14 cellular contexts compared by ENCODE assay signal in genomic region chr3:16928386-16929132, GRCh38. TPM values are rescaled to one million over a fixed set of nuclear protein-coding genes. Genes with fewer than 3 reads are reported as not detected.
DNase-seq lines count a peak whose midpoint lies in the region; ATAC-seq and TF ChIP-seq lines count a peak whose summit lies in the region.
"Had no signal": no experiment of that assay in that cellular context is flagged by ENCODE, and none has a peak within 500 bp of the region (broad histone marks: within the 10 kb centered on the region; RNA-seq: fewer than 3 reads in every experiment).

No MANE protein-coding gene starts in this region.

- H3K27me3 Mint-ChIP-seq in stimulated activated naive CD8-positive, alpha-beta T cell treated with anti-CD3 and anti-CD28 coated beads, Interleukin-15, Interleukin-2, amounts not matched to agents 100 ng/mL and 50 ng/mL, for 24 hours = no peaks in the 10 kb centered on the region
- no peaks in the 10 kb centered on the region for H3K27me3 Mint-ChIP-seq in stimulated activated naive CD8-positive, alpha-beta T cell treated with anti-CD3 and anti-CD28 coated beads, Interleukin-15, amount 100 ng/mL, for 72 hours
- H3K27me3 Mint-ChIP-seq in T-cell = no peaks in the 10 kb centered on the region
- H3K27me3 Mint-ChIP-seq: activated T-helper 17 cell treated with anti-CD3 and anti-CD28 coated beads, Interleukin-2, amount 50 U/mL, for 72 hours had no signal

- DNase-seq in stimulated activated naive CD8-positive, alpha-beta T cell treated with anti-CD3 and anti-CD28 coated beads, Interleukin-15, amount 100 ng/mL, for 72 hours = no peak
- no peak for DNase-seq in T-cell
- no peak for DNase-seq in glomerular visceral epithelial cell (ENCODE audit: extremely low spot score)
- DNase-seq in foreskin keratinocyte = no peak
- no peak for DNase-seq in right lobe of liver
- DNase-seq: foreskin fibroblast, left lung, NCI-H1048, posterior cingulate gyrus had no signal

- H3K4me3 ChIP-seq in right lobe of liver = no peak overlapping the region
- H3K4me3 ChIP-seq: left lung had no signal

- peaks cover 16% of the 10 kb centered on the region for H3K36me3 Mint-ChIP-seq in stimulated activated naive CD8-positive, alpha-beta T cell treated with anti-CD3 and anti-CD28 coated beads, Interleukin-15, Interleukin-2, amounts not matched to agents 100 ng/mL and 50 ng/mL, for 24 hours (ENCODE audit: low read depth)
- H3K36me3 Mint-ChIP-seq in T-cell = peaks cover 35% of the 10 kb centered on the region

- H3K4me1 Mint-ChIP-seq in stimulated activated naive CD8-positive, alpha-beta T cell treated with anti-CD3 and anti-CD28 coated beads, Interleukin-15, Interleukin-2, amounts not matched to agents 100 ng/mL and 50 ng/mL, for 24 hours (ENCODE audit: low read depth) = peaks cover 77% of the 10 kb centered on the region
- H3K4me1 Mint-ChIP-seq in stimulated activated naive CD8-positive, alpha-beta T cell treated with anti-CD3 and anti-CD28 coated beads, Interleukin-15, amount 100 ng/mL, for 72 hours = peaks cover 59% of the 10 kb centered on the region
- H3K4me1 Mint-ChIP-seq in T-cell = peaks cover 82 to 85% (median 82%) of the 10 kb centered on the region in 3 donors

- ATAC-seq in stimulated activated naive CD8-positive, alpha-beta T cell treated with anti-CD3 and anti-CD28 coated beads, Interleukin-15, amount 100 ng/mL, for 72 hours = no peak
- peak; percentile 67 for ATAC-seq in HG02885 (IDR thresholded peaks at IDR 0.05; ENCODE audit: poor library complexity, unreplicated experiment)
- ATAC-seq in T-cell (replicated peaks in 1 of 4) = peak in 2 of 4 experiments; percentile 32 to 54
- ATAC-seq in foreskin keratinocyte = no peak
- no peak for ATAC-seq in GM18873 (IDR thresholded peaks at IDR 0.05; ENCODE audit: low FRiP score, unreplicated experiment)
- no peak for ATAC-seq in right lobe of liver
- ATAC-seq: activated T-helper 17 cell treated with anti-CD3 and anti-CD28 coated beads, Interleukin-2, amount 50 U/mL, for 72 hours; left lung had no signal

- H3K4me1 ChIP-seq in foreskin keratinocyte (no peaks in the 10 kb centered on the region), right lobe of liver (no peaks in the 10 kb centered on the region)

- H3K27me3 ChIP-seq in foreskin keratinocyte (no peaks in the 10 kb centered on the region), right lobe of liver (no peaks in the 10 kb centered on the region)
- H3K27me3 ChIP-seq: left lung had no signal

- WGBS in right lobe of liver (ENCODE audit: insufficient coverage, low coverage, low lambda C conversion rate, missing lambda C conversion rate) = 52% methylated on average over 4 of the region's 8 CpGs

- H3K9me3 Mint-ChIP-seq in stimulated activated naive CD8-positive, alpha-beta T cell treated with anti-CD3 and anti-CD28 coated beads, Interleukin-15, Interleukin-2, amounts not matched to agents 100 ng/mL and 50 ng/mL, for 24 hours = peaks cover 9% of the 10 kb centered on the region
- peaks cover 5% of the 10 kb centered on the region in 2 donors for H3K9me3 Mint-ChIP-seq in stimulated activated naive CD8-positive, alpha-beta T cell treated with anti-CD3 and anti-CD28 coated beads, Interleukin-15, amount 100 ng/mL, for 72 hours
- H3K9me3 Mint-ChIP-seq in T-cell = peaks cover 0 to 9% (median 5%) of the 10 kb centered on the region in 3 donors
- H3K9me3 Mint-ChIP-seq: activated T-helper 17 cell treated with anti-CD3 and anti-CD28 coated beads, Interleukin-2, amount 50 U/mL, for 72 hours had no signal

- POLR2A ChIA-PET in T-cell (lab: Charles Lee) = no interaction called here

- no peaks in the 10 kb centered on the region for H3K36me3 ChIP-seq in right lobe of liver
- H3K36me3 ChIP-seq: left lung had no signal

- CTCF ChIA-PET in T-cell (lab: Charles Lee) = interaction anchor here in 1 of 2 donors (0.7 kb wide), 1 partner anchor 68 kb away, joined by 3 read pairs; no protein-coding TSS in a partner anchor

- H3K9me3 ChIP-seq in right lobe of liver = no peaks in the 10 kb centered on the region
- H3K9me3 ChIP-seq: left lung had no signal

- H3K27ac Mint-ChIP-seq in stimulated activated naive CD8-positive, alpha-beta T cell treated with anti-CD3 and anti-CD28 coated beads, Interleukin-15, Interleukin-2, amounts not matched to agents 100 ng/mL and 50 ng/mL, for 24 hours = peak overlapping the region; percentile 5
- H3K27ac Mint-ChIP-seq in stimulated activated naive CD8-positive, alpha-beta T cell treated with anti-CD3 and anti-CD28 coated beads, Interleukin-15, amount 100 ng/mL, for 72 hours = peak overlapping the region in 1 of 2 donors; percentile 57
- peak overlapping the region; percentile 37 to 76 for H3K27ac Mint-ChIP-seq in T-cell
- H3K27ac Mint-ChIP-seq: activated T-helper 17 cell treated with anti-CD3 and anti-CD28 coated beads, Interleukin-2, amount 50 U/mL, for 72 hours had no signal

- H3K4me3 Mint-ChIP-seq in stimulated activated naive CD8-positive, alpha-beta T cell treated with anti-CD3 and anti-CD28 coated beads, Interleukin-15, Interleukin-2, amounts not matched to agents 100 ng/mL and 50 ng/mL, for 24 hours = no peak overlapping the region
- H3K4me3 Mint-ChIP-seq in stimulated activated naive CD8-positive, alpha-beta T cell treated with anti-CD3 and anti-CD28 coated beads, Interleukin-15, amount 100 ng/mL, for 72 hours = no peak overlapping the region
- peak overlapping the region in 1 of 3 donors; percentile 30 for H3K4me3 Mint-ChIP-seq in T-cell
- H3K4me3 Mint-ChIP-seq: activated T-helper 17 cell treated with anti-CD3 and anti-CD28 coated beads, Interleukin-2, amount 50 U/mL, for 72 hours had no signal

- TF ChIP-seq CTCF in foreskin keratinocyte (conservative IDR thresholded peaks at IDR 0.05) (no peak), right lobe of liver (IDR thresholded peaks at IDR 0.05) (no peak)

- intact Hi-C loops in right lobe of liver (cut with DNase I) = no loop called here

- H3K27ac ChIP-seq in foreskin keratinocyte (no peak overlapping the region), right lobe of liver (no peak overlapping the region)
- H3K27ac ChIP-seq: HL-60, left lung had no signal

- no peak for TF ChIP-seq POLR2A in right lobe of liver (IDR thresholded peaks at IDR 0.05)

RNA-seq across cellular contexts. Expression of gene PLCL2, which starts 43.8 kb away (rescaled TPM):
- total RNA-seq in T-cell (10 to 100 TPM; 53.4 to 68.1 (median 60.9) TPM), foreskin keratinocyte (1.7 TPM in 2 replicates), right lobe of liver (1 to 10 TPM; 4.6 to 8.2 (median 6.9) TPM)
- 0.60 and 0.61 TPM in 2 replicates for polyA plus RNA-seq in foreskin keratinocyte

Comparison
In these comparisons a context has a peak if more than half of its experiments do, and no peak if none do; other contexts are left out.
1. RNA of gene PLCL2, which starts 43.8 kb away (total RNA-seq): 53.4 to 68.1 TPM in T-cell; 4.6 to 8.2 TPM in right lobe of liver and 1.7 TPM in foreskin keratinocyte; every median in the first group is over 4 times any median in the second.